ENCODE assay signal across 20 cellular contexts in the genomic region with DNA sequence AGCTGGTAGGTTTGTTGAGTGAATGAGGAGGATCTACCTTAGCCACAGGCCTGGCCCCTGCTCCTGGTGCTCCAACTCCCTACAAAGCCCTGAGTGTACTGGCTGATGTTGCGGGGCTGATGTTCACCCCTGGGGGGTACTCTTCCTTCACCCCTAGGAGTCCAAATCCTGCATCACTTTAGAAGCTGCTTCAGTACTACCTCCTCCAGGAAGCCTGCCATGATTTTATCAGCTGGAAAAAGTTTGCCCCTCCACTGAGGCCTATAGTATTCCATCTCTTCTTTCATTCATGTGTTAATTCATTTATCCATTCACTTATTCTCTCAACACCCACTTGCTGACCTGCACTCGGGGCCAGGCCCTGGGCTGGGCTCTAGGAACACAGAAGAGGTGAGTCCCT. TPM values are rescaled to one million over a fixed set of nuclear protein-coding genes. Genes with fewer than 3 reads are reported as not detected.
A peak's percentile ranks its signal among the peaks of the same experiment; 100 is the strongest.
DNase-seq lines count a peak whose midpoint lies in the region; ATAC-seq and TF ChIP-seq lines count a peak whose summit lies in the region.
"Had no signal": no experiment of that assay in that cellular context is flagged by ENCODE, and none has a peak within 500 bp of the region (broad histone marks: within the 10 kb centered on the region; RNA-seq: fewer than 3 reads in every experiment).

No MANE protein-coding gene starts in this region.

- H3K4me1 ChIP-seq in neuronal stem cell (ENCODE audit: control insufficient read depth in 2 of 2, insufficient read depth in 1 of 2, low read depth in 1 of 2, low read length in 2 of 2) = peaks cover 16 to 22% of the 10 kb centered on the region in 2 donors
- H3K4me1 ChIP-seq in stomach = peaks cover 3 to 47% (median 14%) of the 10 kb centered on the region in 4 donors
- H3K4me1 ChIP-seq in Peyer's patch = peaks cover 0 to 30% (median 0%) of the 10 kb centered on the region in 4 donors

- DNase-seq in central memory CD8-positive, alpha-beta T cell (ENCODE audit: low spot score in 2 of 2) = no peak
- no peak for DNase-seq in neuronal stem cell (ENCODE audit: low spot score)
- no peak for DNase-seq in stomach
- DNase-seq in chondrocyte (ENCODE audit: low spot score) = no peak
- no peak for DNase-seq in T-helper 2 cell
- DNase-seq in Peyer's patch = no peak
- DNase-seq in A172 (ENCODE audit: low spot score) = no peak
- DNase-seq: ACHN, Calu3, DMS79 treated with DMSO at 0.1 percent for 48 hours, GF-D8, MM.1S, NCI-H2029, NCI-H446 treated with DMSO at 0.1 percent for 48 hours, NCI-H526, PC-9, RPMI8226, SHP77 had no signal

- H3K36me3 Mint-ChIP-seq in central memory CD8-positive, alpha-beta T cell (ENCODE audit: insufficient read depth) = no peaks in the 10 kb centered on the region
- H3K36me3 Mint-ChIP-seq in chondrocyte (ENCODE audit: low read depth) = peaks cover 2% of the 10 kb centered on the region

- no peak overlapping the region for H3K14ac ChIP-seq in neuronal stem cell (ENCODE audit: low read length)

- H3K27me3 ChIP-seq in neuronal stem cell (ENCODE audit: control insufficient read depth in 3 of 3, insufficient read depth in 3 of 3, low read depth in 1 of 3, low read length in 3 of 3) (no peaks in the 10 kb centered on the region), stomach (peaks cover 0 to 17% (median 3%) of the 10 kb centered on the region in 3 donors), Peyer's patch (no peaks in the 10 kb centered on the region)

- H3K9me3 Mint-ChIP-seq in central memory CD8-positive, alpha-beta T cell = no peaks in the 10 kb centered on the region
- H3K9me3 Mint-ChIP-seq in chondrocyte (ENCODE audit: low read depth) = no peaks in the 10 kb centered on the region

- peak overlapping the region; percentile 98 for H2AK5ac ChIP-seq in neuronal stem cell (ENCODE audit: low read depth, low read length)

- H3K4me1 Mint-ChIP-seq in central memory CD8-positive, alpha-beta T cell = no peaks in the 10 kb centered on the region
- peaks cover 37% of the 10 kb centered on the region for H3K4me1 Mint-ChIP-seq in chondrocyte (ENCODE audit: low read depth)

- H3K27ac Mint-ChIP-seq in central memory CD8-positive, alpha-beta T cell (ENCODE audit: low read depth) = peak overlapping the region; percentile 57
- H3K27ac Mint-ChIP-seq in chondrocyte (ENCODE audit: unreplicated experiment) = no peak overlapping the region

- H3K4me3 ChIP-seq in neuronal stem cell (ENCODE audit: low read length in 2 of 2) = no peak overlapping the region
- no peak overlapping the region for H3K4me3 ChIP-seq in stomach
- no peak overlapping the region for H3K4me3 ChIP-seq in Peyer's patch
- H3K4me3 ChIP-seq: PC-9 had no signal

- H4K8ac ChIP-seq in neuronal stem cell (ENCODE audit: low read depth, low read length) = no peak overlapping the region

- peaks cover 10% of the 10 kb centered on the region for H3K27me3 Mint-ChIP-seq in central memory CD8-positive, alpha-beta T cell
- H3K27me3 Mint-ChIP-seq in chondrocyte (ENCODE audit: low read depth) = peaks cover 9% of the 10 kb centered on the region

- H3K4me2 ChIP-seq in neuronal stem cell (ENCODE audit: insufficient read depth, low read length, poor library complexity, severe bottlenecking) = no peak overlapping the region
- H3K4me2 ChIP-seq: KMS-11, PC-9 had no signal

- no peak overlapping the region for H2BK12ac ChIP-seq in neuronal stem cell (ENCODE audit: low read length)

- ATAC-seq in central memory CD8-positive, alpha-beta T cell (replicated peaks; ENCODE audit: extremely low read depth, poor library complexity, severe bottlenecking) = no peak
- ATAC-seq: HCT116 had no signal

- no peak overlapping the region for H3K4me3 Mint-ChIP-seq in central memory CD8-positive, alpha-beta T cell
- no peak overlapping the region for H3K4me3 Mint-ChIP-seq in chondrocyte (ENCODE audit: unreplicated experiment)

- H3K9me3 ChIP-seq in neuronal stem cell (replicated peaks in 1 of 2; ENCODE audit: control insufficient read depth in 2 of 2, insufficient read depth in 1 of 2, low read depth in 1 of 2, low read length in 2 of 2) (peaks cover 0 to 2% of the 10 kb centered on the region in 2 donors), stomach (no peaks in the 10 kb centered on the region), Peyer's patch (no peaks in the 10 kb centered on the region)

- no peak for TF ChIP-seq POLR2A in stomach (IDR thresholded peaks at IDR 0.05)
- no peak for TF ChIP-seq POLR2A in Peyer's patch (IDR thresholded peaks at IDR 0.05)

- intact Hi-C loops in stomach (cut with DNase I; ENCODE audit: low total_unique reads) = no loop called here

- no peak overlapping the region for H2BK15ac ChIP-seq in neuronal stem cell (ENCODE audit: low read length)

- no peak overlapping the region for H3K4ac ChIP-seq in neuronal stem cell (ENCODE audit: low read length)

- no peaks in the 10 kb centered on the region for H3K79me1 ChIP-seq in neuronal stem cell (ENCODE audit: low read depth, low read length)

- peak overlapping the region; percentile 95 for H3K18ac ChIP-seq in neuronal stem cell (ENCODE audit: low read length)

- no peak overlapping the region for H2BK120ac ChIP-seq in neuronal stem cell (ENCODE audit: low read depth, low read length)

- H3K9ac ChIP-seq in neuronal stem cell (ENCODE audit: low read depth, low read length, poor library complexity) = no peak overlapping the region
- H3K9ac ChIP-seq: KMS-11 had no signal

- TF ChIP-seq CTCF in stomach (IDR thresholded peaks at IDR 0.05) (no peak), chondrocyte (IDR thresholded peaks at IDR 0.05) (no peak), Peyer's patch (IDR thresholded peaks at IDR 0.05) (no peak)

- H3K27ac ChIP-seq in neuronal stem cell (replicated peaks; ENCODE audit: low read length) (no peak overlapping the region), stomach (peak overlapping the region in 3 of 5 donors; percentile 59 to 88 (median 59)), Peyer's patch (peak overlapping the region in 1 of 4 donors; percentile 31)
- H3K27ac ChIP-seq: KMS-11, PC-9 had no signal

- no peak overlapping the region for H3K23ac ChIP-seq in neuronal stem cell (ENCODE audit: low read depth, low read length, poor library complexity)

- no CpG with 5 or more reads among the region's 2 CpGs for WGBS in neuronal stem cell (ENCODE audit: extremely low coverage in 2 of 2, insufficient read length in 2 of 2, insufficient replicate concordance in 1 of 2), 2 donors
- 82 to 96% (median 96%) methylated on average over 2 of the region's 2 CpGs for whole genome bisulfite sequencing in stomach, 5 donors

- H2BK5ac ChIP-seq in neuronal stem cell (ENCODE audit: low read length) = no peak overlapping the region

- H2AFZ ChIP-seq in neuronal stem cell (ENCODE audit: low read length) = no peak overlapping the region
- H2AFZ ChIP-seq: PC-9 had no signal

- no peak overlapping the region for H4K91ac ChIP-seq in neuronal stem cell (ENCODE audit: low read depth, low read length, poor library complexity)

- TF ChIP-seq EP300 in stomach (IDR thresholded peaks at IDR 0.05) = no peak

- H3K36me3 ChIP-seq in neuronal stem cell (replicated peaks in 1 of 2; ENCODE audit: control insufficient read depth in 2 of 2, insufficient read depth in 2 of 2, low read length in 2 of 2) = no peaks in the 10 kb centered on the region
- H3K36me3 ChIP-seq in stomach = no peaks in the 10 kb centered on the region
- no peaks in the 10 kb centered on the region for H3K36me3 ChIP-seq in Peyer's patch

RNA-seq across cellular contexts. Expression of gene SHISAL1, which starts 7.8 kb away (rescaled TPM):
- polyA plus RNA-seq in neuronal stem cell (2013, experiment 1 of 2) = 3.6 TPM
- polyA plus RNA-seq in neuronal stem cell (2013, experiment 2 of 2) = 3.6 TPM
- 10 to 100 TPM in 1 of 5 donors, 1 to 10 TPM in 3, under 1 TPM in 1; 0.45 to 19.3 (median 3.3) TPM for total RNA-seq in stomach
- 1 to 10 TPM in 1 of 3 donors, under 1 TPM in 2; 0.43 to 1.3 (median 0.46) TPM for polyA plus RNA-seq in stomach
- 7.5 to 20.9 TPM (median 8.3 TPM) in 3 replicates for total RNA-seq in chondrocyte
- 1 to 10 TPM; 1.1 to 3.3 (median 1.4) TPM for total RNA-seq in Peyer's patch
- 2.6 and 3.1 TPM in 2 replicates for total RNA-seq in A172 (2014; rRNA removed; shearing (Covaris generic))
- total RNA-seq: Calu3 had no signal
